ENCODE assay signal across 27 cellular contexts in genomic region chr5:75992677-75993582, GRCh38.
DNase-seq lines count a peak whose midpoint lies in the region; ATAC-seq, FAIRE-seq and TF ChIP-seq lines count a peak whose summit lies in the region.
"Had no signal": no experiment of that assay in that cellular context is flagged by ENCODE, and none has a peak within 500 bp of the region (broad histone marks: within the 10 kb centered on the region; RNA-seq: fewer than 3 reads in every experiment).

No MANE protein-coding gene starts in this region.

- no peak overlapping the region for H2BK20ac ChIP-seq in IMR-90 (ENCODE audit: low read depth, low read length)

- peaks cover 18% of the 10 kb centered on the region for H3K4me1 Mint-ChIP-seq in glutamatergic neuron (ENCODE audit: low read depth, unreplicated experiment)
- no peaks in the 10 kb centered on the region for H3K4me1 Mint-ChIP-seq in stimulated activated naive CD8-positive, alpha-beta T cell treated with anti-CD3 and anti-CD28 coated beads, Interleukin-15, amount 100 ng/mL, for 72 hours
- H3K4me1 Mint-ChIP-seq: activated naive CD8-positive, alpha-beta T cell treated with anti-CD3 and anti-CD28 coated beads, Interleukin-2, amount 10 ng/mL, durations not matched to agents 7 days and 5 days; GM23338; neural crest cell had no signal

- H3K9me3 Mint-ChIP-seq in glutamatergic neuron (ENCODE audit: unreplicated experiment) = peaks cover 5% of the 10 kb centered on the region
- H3K9me3 Mint-ChIP-seq in stimulated activated naive CD8-positive, alpha-beta T cell treated with anti-CD3 and anti-CD28 coated beads, Interleukin-15, amount 100 ng/mL, for 72 hours = peaks cover 0 to 6% of the 10 kb centered on the region in 2 donors

- no TSS peak for BruUV-seq in IMR-90 (replicated peaks; lab: Mats Ljungman, UMichigan)

- no peak overlapping the region for H3K18ac ChIP-seq in IMR-90 (ENCODE audit: low read depth, low read length)

- H4K20me1 ChIP-seq in IMR-90 (ENCODE audit: insufficient read depth, low read length) = no peaks in the 10 kb centered on the region

- H2AFZ ChIP-seq in IMR-90 (replicated peaks; ENCODE audit: low read length, poor library complexity) = no peak overlapping the region
- H2AFZ ChIP-seq: GM23338 had no signal

- POLR2A ChIA-PET in IMR-90 (lab: Charles Lee; ENCODE audit: unreplicated experiment) = no interaction called here

- H3K4me3 ChIP-seq in IMR-90 (ENCODE audit: insufficient read depth, low read depth, low read length) (no peak overlapping the region), WERI-Rb-1 (ENCODE audit: low read depth, low read length) (no peak overlapping the region)
- H3K4me3 ChIP-seq: GM23338, left ventricle myocardium inferior, MG63, mucosa of descending colon, sigmoid colon, SK-N-MC had no signal

- no peaks in the 10 kb centered on the region for H3K4me1 ChIP-seq in IMR-90 (ENCODE audit: control insufficient read depth, insufficient read depth, low read length)
- H3K4me1 ChIP-seq: left ventricle myocardium inferior, sigmoid colon had no signal

- no peak overlapping the region for H2AK9ac ChIP-seq in IMR-90 (replicated peaks; ENCODE audit: low read depth, low read length, poor library complexity)

- TF ChIP-seq CTCF in IMR-90 (conservative IDR thresholded peaks at IDR 0.05; ENCODE audit: low read depth, low read length) (no peak), glutamatergic neuron (IDR thresholded peaks at IDR 0.05; ENCODE audit: partially characterized antibody, unreplicated experiment) (no peak), WERI-Rb-1 (IDR thresholded peaks at IDR 0.05; ENCODE audit: low read depth, low read length) (no peak)

- H2AK5ac ChIP-seq in IMR-90 (ENCODE audit: low read depth, low read length) = no peak overlapping the region

- intact Hi-C loops in IMR-90 (cut with micrococcal nuclease) = no loop called here

- H3K79me1 ChIP-seq in IMR-90 (ENCODE audit: low read depth in 1 of 2, low read length in 2 of 2) = no peaks in the 10 kb centered on the region

- H4K91ac ChIP-seq in IMR-90 (ENCODE audit: insufficient read depth, low read depth, low read length) = no peak overlapping the region

- no peak overlapping the region for H3K27ac ChIP-seq in IMR-90 (ENCODE audit: insufficient read depth, low read length)
- H3K27ac ChIP-seq in WERI-Rb-1 = no peak overlapping the region
- H3K27ac ChIP-seq: C4-2B, left ventricle myocardium inferior, sigmoid colon, SK-N-MC, VCaP had no signal

- peak overlapping the region; percentile 75 for H3K4me3 Mint-ChIP-seq in glutamatergic neuron (ENCODE audit: unreplicated experiment)
- H3K4me3 Mint-ChIP-seq in stimulated activated naive CD8-positive, alpha-beta T cell treated with anti-CD3 and anti-CD28 coated beads, Interleukin-15, amount 100 ng/mL, for 72 hours = no peak overlapping the region
- H3K4me3 Mint-ChIP-seq: activated naive CD8-positive, alpha-beta T cell treated with anti-CD3 and anti-CD28 coated beads, Interleukin-2, amount 10 ng/mL, durations not matched to agents 7 days and 5 days; GM23338; neural crest cell had no signal

- no peak overlapping the region for H2BK5ac ChIP-seq in IMR-90 (ENCODE audit: low read depth, low read length, poor library complexity, severe bottlenecking)

- no peak overlapping the region for H4K8ac ChIP-seq in IMR-90 (ENCODE audit: low read depth in 2 of 2, low read length in 2 of 2)

- peak overlapping the region; percentile 95 for H3K27ac Mint-ChIP-seq in glutamatergic neuron (ENCODE audit: unreplicated experiment)
- no peak overlapping the region for H3K27ac Mint-ChIP-seq in stimulated activated naive CD8-positive, alpha-beta T cell treated with anti-CD3 and anti-CD28 coated beads, Interleukin-15, amount 100 ng/mL, for 72 hours
- H3K27ac Mint-ChIP-seq: activated naive CD8-positive, alpha-beta T cell treated with anti-CD3 and anti-CD28 coated beads, Interleukin-2, amount 10 ng/mL, durations not matched to agents 7 days and 5 days; GM23338; progenitor cell of endocrine pancreas had no signal

- no CpG with 5 or more reads among the region's 7 CpGs for WGBS in IMR-90 (ENCODE audit: extremely low coverage in 2 of 2, insufficient read length in 1 of 2), 2 experiments

- peak; percentile 63 for ATAC-seq in GM18511 (IDR thresholded peaks at IDR 0.05; ENCODE audit: unreplicated experiment)
- no peak for ATAC-seq in IMR-90 (ENCODE audit: low read depth)
- ATAC-seq in stimulated activated naive CD8-positive, alpha-beta T cell treated with anti-CD3 and anti-CD28 coated beads, Interleukin-15, amount 100 ng/mL, for 72 hours = no peak
- no peak for ATAC-seq in GM18517 (IDR thresholded peaks at IDR 0.05; ENCODE audit: unreplicated experiment)
- ATAC-seq: GM23338, mucosa of descending colon had no signal

- FAIRE-seq in G401.6 (lab: Jason Lieb, UNC) = peak; percentile 55
- FAIRE-seq: D721Med had no signal

- TF ChIP-seq POLR2A in IMR-90 (IDR thresholded peaks at IDR 0.05; ENCODE audit: low read depth, low read length) = no peak

- dilution Hi-C loops in IMR-90 (cut with HindIII; ENCODE audit: low sequenced_read_pairs, unreplicated experiment) = no loop called here

- in situ Hi-C loops in IMR-90 (cut with MboI; ENCODE audit: low sequenced_read_pairs) = no loop called here

- H4K5ac ChIP-seq in IMR-90 (ENCODE audit: low read depth, low read length) = no peak overlapping the region

- H3K9ac ChIP-seq in IMR-90 (ENCODE audit: low read depth, low read length) = no peak overlapping the region

- H3K27me3 ChIP-seq in IMR-90 (ENCODE audit: control insufficient read depth, insufficient read depth, low read length) = no peaks in the 10 kb centered on the region
- no peaks in the 10 kb centered on the region for H3K27me3 ChIP-seq in WERI-Rb-1 (ENCODE audit: insufficient read depth, low read depth, severe bottlenecking)
- H3K27me3 ChIP-seq: sigmoid colon had no signal

- H3K9me3 ChIP-seq in IMR-90 (ENCODE audit: control insufficient read depth, insufficient read depth, low read length) (peaks cover 3% of the 10 kb centered on the region), WERI-Rb-1 (ENCODE audit: severe bottlenecking) (no peaks in the 10 kb centered on the region)
- H3K9me3 ChIP-seq: MG63, mucosa of descending colon, sigmoid colon had no signal

- no peak overlapping the region for H3K23ac ChIP-seq in IMR-90 (ENCODE audit: low read depth, low read length)

- H3K4me2 ChIP-seq in IMR-90 (ENCODE audit: low read depth, low read length) = no peak overlapping the region
- H3K4me2 ChIP-seq: GM23338 had no signal

- H3K36me3 ChIP-seq in IMR-90 (ENCODE audit: control insufficient read depth, insufficient read depth, low read length) (no peaks in the 10 kb centered on the region), WERI-Rb-1 (no peaks in the 10 kb centered on the region)
- H3K36me3 ChIP-seq: left ventricle myocardium inferior, MG63, sigmoid colon had no signal

- no peak overlapping the region for H3K56ac ChIP-seq in IMR-90 (ENCODE audit: extremely low read depth, insufficient read depth, low read length)

- no peak overlapping the region for H3K4ac ChIP-seq in IMR-90 (ENCODE audit: low read depth, low read length)

- H3K27me3 Mint-ChIP-seq in glutamatergic neuron (ENCODE audit: unreplicated experiment) = peaks cover 3% of the 10 kb centered on the region
- H3K27me3 Mint-ChIP-seq in stimulated activated naive CD8-positive, alpha-beta T cell treated with anti-CD3 and anti-CD28 coated beads, Interleukin-15, amount 100 ng/mL, for 72 hours = peaks cover 17% of the 10 kb centered on the region

- CTCF ChIA-PET in IMR-90 (lab: Yijun Ruan, JAX) = no interaction called here

- H2BK15ac ChIP-seq in IMR-90 (ENCODE audit: low read depth, low read length) = no peak overlapping the region

- TF ChIP-seq RAD21 in IMR-90 (IDR thresholded peaks at IDR 0.05; ENCODE audit: low read length) = no peak

- H2BK120ac ChIP-seq in IMR-90 (ENCODE audit: low read depth, low read length) = no peak overlapping the region

- H3K9me1 ChIP-seq in IMR-90 (ENCODE audit: insufficient read depth, low read length) = no peaks in the 10 kb centered on the region

- DNase-seq in IMR-90 (no peak), glutamatergic neuron (peak; percentile 18), midbrain (lab: John Stamatoyannopoulos, UW) (no peak), WERI-Rb-1 (no peak)
- DNase-seq in stimulated activated naive CD8-positive, alpha-beta T cell treated with anti-CD3 and anti-CD28 coated beads, Interleukin-15, amount 100 ng/mL, for 72 hours = no peak
- DNase-seq: activated CD8-positive, alpha-beta memory T cell treated with anti-CD3 and anti-CD28 coated beads, Interleukin-2, amount 50 U/mL, for 4 hours; activated effector memory CD4-positive, alpha-beta T cell treated with Interleukin-2 at 50 U/mL for 16 hours; activated naive CD8-positive, alpha-beta T cell treated with anti-CD3 and anti-CD28 coated beads, Interleukin-2, amount 10 ng/mL, durations not matched to agents 7 days and 5 days; cerebellar nuclear complex; left ventricle myocardium inferior; MG63; mucosa of descending colon; NCI-H187 treated with DMSO at 0.1 percent for 48 hours; RPMI8226; sigmoid colon; stimulated activated CD4-positive, alpha-beta T cell treated with anti-CD3 and anti-CD28 coated beads, Interleukin-15, amount 100 ng/mL, for 24 hours; stimulated activated CD8-positive, alpha-beta memory T cell treated with anti-CD3 and anti-CD28 coated beads, Interleukin-4, amount 100 ng/mL, for 48 hours had no signal

- H3K14ac ChIP-seq in IMR-90 (replicated peaks; ENCODE audit: low read depth, low read length) = no peak overlapping the region

- H3K36me3 Mint-ChIP-seq in glutamatergic neuron (ENCODE audit: unreplicated experiment) = peaks cover 4% of the 10 kb centered on the region
- H3K36me3 Mint-ChIP-seq: activated naive CD8-positive, alpha-beta T cell treated with anti-CD3 and anti-CD28 coated beads, Interleukin-2, amount 10 ng/mL, durations not matched to agents 7 days and 5 days had no signal

TF ChIP-seq in IMR-90, 13 proteins besides CTCF, POLR2A, EP300 and RAD21:
- 0 out of 2 replicates have a peak, but pooled peaks have one; percentile 5 for TF ChIP-seq CEBPB (IDR thresholded peaks at IDR 0.05; ENCODE audit: low read depth, low read length)
- TF ChIP-seq MAFK (IDR thresholded peaks at IDR 0.05; ENCODE audit: low read depth, low read length) = no peak
TF ChIP-seq in IMR-90: peak in this region for 1.
